ENCODE assay signal across 8 cellular contexts in the genomic region with DNA sequence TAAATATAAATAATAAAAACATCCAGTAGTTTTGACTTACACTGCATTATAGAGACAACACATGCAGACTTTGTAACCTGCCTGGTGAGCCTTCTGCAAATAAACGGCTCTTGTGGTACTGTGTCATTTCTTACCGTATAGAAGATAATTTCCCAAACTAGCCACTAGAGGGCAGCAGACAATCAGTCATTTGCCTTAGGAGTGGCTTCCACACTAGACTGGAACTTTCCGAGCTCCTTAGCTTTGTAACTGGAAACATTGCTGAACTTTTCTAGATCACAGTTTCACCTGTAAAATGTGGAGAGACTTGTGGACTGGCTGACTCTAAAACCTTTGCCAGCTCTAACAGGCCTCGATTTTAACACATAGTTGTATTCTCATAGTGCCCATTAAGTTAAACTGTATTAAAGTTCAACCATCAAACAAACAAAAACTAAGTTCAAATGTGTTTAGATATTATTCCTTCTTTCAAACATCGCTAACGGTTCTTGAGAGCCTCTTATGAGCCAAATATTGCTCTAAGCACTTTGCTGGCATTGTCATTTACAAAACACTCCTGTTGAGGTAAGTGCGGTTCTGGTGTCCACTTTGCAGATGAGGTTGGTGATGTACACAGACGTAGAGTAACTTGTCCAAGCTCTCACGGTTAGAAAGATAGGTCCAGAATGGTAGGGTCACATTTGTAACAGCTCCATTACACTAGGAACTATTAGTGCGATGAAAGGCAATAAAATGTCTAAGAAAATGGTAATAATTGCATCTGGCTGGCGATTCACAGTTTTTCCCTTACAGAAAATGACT.
DNase-seq lines count a peak whose midpoint lies in the region; ATAC-seq and TF ChIP-seq lines count a peak whose summit lies in the region.

No MANE protein-coding gene starts in this region.

- CTCF ChIA-PET in activated CD4-positive, alpha-beta memory T cell treated with anti-CD3 and anti-CD28 coated beads for 36 hours (lab: Charles Lee), result interaction anchor here (0.6 to 1.9 kb wide), 40 partner anchors 10 to 1242 kb away, joined by 3 to 17 read pairs (median 3); no protein-coding TSS in a partner anchor

- H3K4me1 Mint-ChIP-seq in activated CD4-positive, alpha-beta memory T cell treated with anti-CD3 and anti-CD28 coated beads for 36 hours (ENCODE audit: low read depth), result peaks cover 6% of the 10 kb centered on the region
- no peaks in the 10 kb centered on the region for H3K4me1 Mint-ChIP-seq in endothelial cell (ENCODE audit: unreplicated experiment)

- H3K4me3 Mint-ChIP-seq in activated CD4-positive, alpha-beta memory T cell treated with anti-CD3 and anti-CD28 coated beads for 36 hours, result no peak overlapping the region
- no peak overlapping the region for H3K4me3 Mint-ChIP-seq in endothelial cell (ENCODE audit: unreplicated experiment)

- H3K27me3 Mint-ChIP-seq in activated CD4-positive, alpha-beta memory T cell treated with anti-CD3 and anti-CD28 coated beads for 36 hours, result peaks cover 2% of the 10 kb centered on the region
- no peaks in the 10 kb centered on the region for H3K27me3 Mint-ChIP-seq in endothelial cell (ENCODE audit: unreplicated experiment)

- intact Hi-C loops in activated CD4-positive, alpha-beta memory T cell treated with anti-CD3 and anti-CD28 coated beads for 36 hours (cut with micrococcal nuclease), result loop anchor here (1.0 to 10.0 kb wide), 9 partner anchors 144 to 1298 kb away; no protein-coding TSS in a partner anchor

- ATAC-seq in GM19468 (IDR thresholded peaks at IDR 0.05; ENCODE audit: extremely low read depth, unreplicated experiment) (peak; percentile 71), HG03571 (IDR thresholded peaks at IDR 0.05; ENCODE audit: unreplicated experiment) (peak; percentile 95)

- peak; percentile 97 for TF ChIP-seq CTCF in endothelial cell (IDR thresholded peaks at IDR 0.05; ENCODE audit: unreplicated experiment)

- POLR2A ChIA-PET in activated CD4-positive, alpha-beta memory T cell treated with anti-CD3 and anti-CD28 coated beads for 36 hours (lab: Charles Lee), result no interaction called here

- DNase-seq in DMS 273 treated with DMSO at 0.1 percent for 48 hours (lab: John Stamatoyannopoulos, UW) (peak; percentile 38), NCI-H69 (lab: John Stamatoyannopoulos, UW) (peak; percentile 84), endothelial cell (ENCODE audit: low spot score) (peak; percentile 69), myocyte (ENCODE audit: low read depth) (peak; percentile 93), stromal cell of bone marrow (ENCODE audit: low read depth) (peak; percentile 80)
- peak; percentile 43 for DNase-seq in activated CD4-positive, alpha-beta memory T cell treated with anti-CD3 and anti-CD28 coated beads for 36 hours

- no peak overlapping the region for H3K27ac Mint-ChIP-seq in activated CD4-positive, alpha-beta memory T cell treated with anti-CD3 and anti-CD28 coated beads for 36 hours
- no peak overlapping the region for H3K27ac Mint-ChIP-seq in endothelial cell (ENCODE audit: unreplicated experiment)

- H3K36me3 Mint-ChIP-seq in activated CD4-positive, alpha-beta memory T cell treated with anti-CD3 and anti-CD28 coated beads for 36 hours, result no peaks in the 10 kb centered on the region
- H3K36me3 Mint-ChIP-seq in endothelial cell (ENCODE audit: low read depth, unreplicated experiment), result no peaks in the 10 kb centered on the region

- H3K9me3 Mint-ChIP-seq in activated CD4-positive, alpha-beta memory T cell treated with anti-CD3 and anti-CD28 coated beads for 36 hours, result no peaks in the 10 kb centered on the region
- H3K9me3 Mint-ChIP-seq in endothelial cell (ENCODE audit: unreplicated experiment), result no peaks in the 10 kb centered on the region

Comparison
In these comparisons a context has a peak if more than half of its experiments do, and no peak if none do; other contexts are left out.
1. Peak in every context shown above with its lines: DNase-seq and ATAC-seq.
2. DNase-seq: peak in every context shown above with its lines; median percentile 93 in myocyte; 84 in NCI-H69; 80 in stromal cell of bone marrow; 69 in endothelial cell; 43 in activated CD4-positive, alpha-beta memory T cell treated with anti-CD3 and anti-CD28 coated beads for 36 hours; 38 in DMS 273 treated with DMSO at 0.1 percent for 48 hours.